15 cellular contexts compared by ENCODE assay signal in the genomic region with DNA sequence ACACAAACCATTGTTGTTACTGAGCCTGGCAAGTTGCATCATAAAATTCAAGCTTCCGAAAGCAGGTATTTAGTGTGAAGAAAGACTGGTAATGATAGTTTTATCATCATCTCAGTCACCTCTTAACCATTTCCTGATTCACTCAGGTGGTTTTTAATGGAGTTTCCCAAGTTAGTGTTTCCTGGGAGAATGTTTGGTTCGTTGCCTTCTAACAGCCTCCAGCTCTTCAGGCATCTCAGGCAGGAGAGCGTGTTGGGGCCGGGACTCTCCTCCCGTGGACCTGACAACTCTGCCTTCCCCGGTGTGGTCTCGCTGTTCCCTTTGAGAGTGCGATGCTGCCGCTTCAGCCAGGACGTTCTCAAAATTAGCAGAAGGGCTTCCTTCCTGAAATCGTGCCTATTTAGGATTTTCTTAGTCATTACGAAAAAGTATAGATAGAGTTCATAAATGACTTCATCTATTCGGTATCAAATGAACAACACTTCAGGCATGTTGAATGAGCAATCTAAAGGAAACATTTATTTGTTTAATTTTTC.
DNase-seq lines count a peak whose midpoint lies in the region; ATAC-seq and TF ChIP-seq lines count a peak whose summit lies in the region.
"Had no signal": no experiment of that assay in that cellular context is flagged by ENCODE, and none has a peak within 500 bp of the region (broad histone marks: within the 10 kb centered on the region; RNA-seq: fewer than 3 reads in every experiment).

No MANE protein-coding gene starts in this region.

- H3K4me1 ChIP-seq in GM23248 (ENCODE audit: insufficient read depth), result no peaks in the 10 kb centered on the region
- peaks cover 9% of the 10 kb centered on the region for H3K4me1 ChIP-seq in Panc1 (ENCODE audit: control insufficient read depth, insufficient read depth, low read length)
- no peaks in the 10 kb centered on the region for H3K4me1 ChIP-seq in left lung
- peaks cover 0 to 3% (median 0%) of the 10 kb centered on the region in 6 donors for H3K4me1 ChIP-seq in spleen
- H3K4me1 ChIP-seq: Caco-2 had no signal

- DNase-seq in GM23248 (peak; percentile 11), Panc1 (ENCODE audit: low read depth, low spot score) (no peak), dermis microvascular lymphatic vessel endothelial cell (ENCODE audit: low read depth in 2 of 2) (peak; percentile 23 to 49), left lung (peak in 1 of 2 donors; percentile 41), ACHN (no peak), NCI-H2171 (lab: John Stamatoyannopoulos, UW) (no peak), SHP77 treated with DMSO at 0.1 percent for 48 hours (lab: John Stamatoyannopoulos, UW) (no peak), spleen (no peak)
- DNase-seq: activated CD4-positive, alpha-beta memory T cell treated with anti-CD3 and anti-CD28 coated beads for 36 hours; Caco-2; H9; mesendoderm; MG63; NCI-H187 treated with DMSO at 0.1 percent for 48 hours; NCI-H510A treated with DMSO at 0.1 percent for 48 hours had no signal

- H3F3A ChIP-seq in GM23248 (ENCODE audit: insufficient read depth), result no peaks in the 10 kb centered on the region

- TF ChIP-seq CTCF in Panc1 (IDR thresholded peaks at IDR 0.05) (no peak), left lung (IDR thresholded peaks at IDR 0.05) (no peak), spleen (IDR thresholded peaks at IDR 0.05 in 8 of 11, conservative IDR thresholded peaks at IDR 0.05 in 3 of 11) (no peak)

- POLR2A ChIA-PET in Panc1 (lab: Charles Lee), result no interaction called here

- H3K36me3 ChIP-seq in GM23248 (ENCODE audit: low read depth), result no peaks in the 10 kb centered on the region
- no peaks in the 10 kb centered on the region; the same call in 1 of the 2 replicates for H3K36me3 ChIP-seq in Panc1 (ENCODE audit: control insufficient read depth, insufficient read depth, low read length)
- no peaks in the 10 kb centered on the region for H3K36me3 ChIP-seq in left lung
- H3K36me3 ChIP-seq in spleen, result no peaks in the 10 kb centered on the region
- H3K36me3 ChIP-seq: MG63 had no signal

- H3K27me3 ChIP-seq in GM23248 (replicated peaks; ENCODE audit: insufficient read depth), result no peaks in the 10 kb centered on the region
- H3K27me3 ChIP-seq in Panc1 (ENCODE audit: control insufficient read depth, insufficient read depth, low read length), result no peaks in the 10 kb centered on the region
- peaks cover 0 to 6% of the 10 kb centered on the region in 2 donors for H3K27me3 ChIP-seq in left lung
- peaks cover 0 to 11% (median 0%) of the 10 kb centered on the region in 7 donors for H3K27me3 ChIP-seq in spleen (replicated peaks in 1 of 7)
- H3K27me3 ChIP-seq: MG63 had no signal

- intact Hi-C loops in Panc1 (cut with micrococcal nuclease; ENCODE audit: unreplicated experiment), result no loop called here
- intact Hi-C loops in left lung (cut with DNase I), result no loop called here
- intact Hi-C loops in spleen (cut with DNase I; ENCODE audit: low total_unique reads), result no loop called here

- CTCF ChIA-PET in Panc1 (lab: Charles Lee), result no interaction called here

- no peak overlapping the region for H3K9ac ChIP-seq in GM23248

- H4K20me1 ChIP-seq in GM23248 (ENCODE audit: insufficient read depth), result no peaks in the 10 kb centered on the region

- no peak overlapping the region for H2AFZ ChIP-seq in GM23248

- ATAC-seq in Panc1 (no peak), left lung (peak; percentile 39)

- no peak overlapping the region for H3K27ac ChIP-seq in GM23248
- peak overlapping the region; percentile 39; the same call in 1 of the 2 replicates for H3K27ac ChIP-seq in Panc1 (ENCODE audit: low read length)
- H3K27ac ChIP-seq in left lung, result no peak overlapping the region
- no peak overlapping the region for H3K27ac ChIP-seq in spleen

- H3K4me3 ChIP-seq in GM23248 (no peak overlapping the region), Panc1 (ENCODE audit: low read depth in 2 of 2, low read length in 2 of 2) (no peak overlapping the region), left lung (no peak overlapping the region), spleen (no peak overlapping the region)
- H3K4me3 ChIP-seq: MG63 had no signal

- no TSS peak for BruUV-seq in Panc1 (replicated peaks; lab: Mats Ljungman, UMichigan)

- no peaks in the 10 kb centered on the region for H3K79me2 ChIP-seq in GM23248 (ENCODE audit: insufficient read depth)

- H3K9me2 ChIP-seq in GM23248 (ENCODE audit: insufficient read depth), result no peaks in the 10 kb centered on the region

- TF ChIP-seq POLR2A in spleen (IDR thresholded peaks at IDR 0.05), result no peak

- in situ Hi-C loops in GM23248 (cut with MboI), result no loop called here
- in situ Hi-C loops in Panc1 (cut with HindIII; ENCODE audit: low pct_unique_long_range_greater_than_20kb, low sequenced_read_pairs), result no loop called here
- in situ Hi-C loops in ACHN (cut with HindIII; ENCODE audit: low pct_ligation_motif_present, low pct_unique_long_range_greater_than_20kb, low sequenced_read_pairs), result no loop called here

- H3K9me3 ChIP-seq in GM23248 (ENCODE audit: low read depth) (no peaks in the 10 kb centered on the region), Panc1 (ENCODE audit: control insufficient read depth, insufficient read depth, low read depth, low read length) (no peaks in the 10 kb centered on the region), left lung (no peaks in the 10 kb centered on the region), spleen (no peaks in the 10 kb centered on the region)
- H3K9me3 ChIP-seq: Caco-2, MG63 had no signal

- WGBS in GM23248 (ENCODE audit: low coverage in 1 of 2, low lambda C conversion rate in 2 of 2, missing lambda C conversion rate in 2 of 2), 2 experiments, result 73 to 75% methylated on average over 13 of the region's 13 CpGs
- 26 to 49% (median 37%) methylated on average over 13 of the region's 13 CpGs for WGBS in spleen, 5 donors

- no peak overlapping the region for H3K4me2 ChIP-seq in GM23248 (ENCODE audit: unreplicated experiment)

Comparison
In these comparisons a context has a peak if more than half of its experiments do, and no peak if none do; other contexts are left out.
1. DNase-seq: peak in GM23248 (single experiment) and dermis microvascular lymphatic vessel endothelial cell (2 of 2); none in Panc1 (single experiment), ACHN (single experiment), NCI-H2171 (single experiment), SHP77 treated with DMSO at 0.1 percent for 48 hours (single experiment) and spleen (single experiment).